Comparison of ENCODE assay signal across 8 cellular contexts in the genomic region with DNA sequence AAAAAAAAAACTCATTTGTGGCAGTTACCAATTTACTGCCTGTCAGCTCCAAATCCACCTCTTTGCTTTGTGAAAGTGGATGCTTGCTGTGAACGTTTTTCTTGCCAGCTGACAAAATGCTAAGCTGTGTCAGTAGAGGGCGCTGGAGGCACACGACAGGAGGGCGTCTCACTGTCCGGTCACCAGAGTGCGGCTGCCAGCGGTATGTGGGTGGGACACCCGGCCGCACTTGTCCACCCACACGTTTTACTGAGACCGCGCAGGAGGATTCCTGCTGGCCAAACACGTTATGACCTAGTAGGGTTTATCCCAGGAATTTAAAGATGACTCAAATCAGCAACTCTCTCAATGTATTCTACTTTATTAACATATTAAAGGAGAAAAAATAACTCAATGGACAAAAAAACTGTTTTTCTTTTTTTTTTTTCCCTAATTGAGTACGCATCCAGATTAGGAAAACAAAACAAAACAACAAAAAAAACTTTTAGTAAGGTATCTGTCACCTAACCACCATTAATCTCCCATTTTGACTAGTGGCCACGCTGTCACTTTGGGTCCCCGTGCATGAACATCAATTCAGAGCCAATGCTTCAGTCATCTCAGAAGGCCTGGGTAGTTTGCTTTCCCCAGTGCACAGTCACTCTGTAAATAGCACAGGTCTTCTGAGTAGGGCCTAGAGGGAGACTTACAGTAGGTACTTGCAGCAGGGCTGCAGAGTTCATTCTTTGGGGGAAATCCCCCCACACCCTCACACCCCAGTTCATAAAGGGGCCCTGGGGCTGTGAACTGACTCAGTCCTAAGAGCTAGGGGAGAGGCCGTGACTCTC. TPM values are rescaled to one million over a fixed set of nuclear protein-coding genes. Genes with fewer than 3 reads are reported as not detected.
DNase-seq lines count a peak whose midpoint lies in the region; ATAC-seq and TF ChIP-seq lines count a peak whose summit lies in the region.

No MANE protein-coding gene starts in this region.

- no peaks in the 10 kb centered on the region for H3K36me3 ChIP-seq in testis (ENCODE audit: low read depth, missing control alignments)

- TF ChIP-seq CTCF in LNCAP (IDR thresholded peaks at IDR 0.05), result peak; percentile 93
- TF ChIP-seq CTCF in fibroblast of villous mesenchyme (IDR thresholded peaks at IDR 0.05; ENCODE audit: insufficient read depth, low read depth, low read length), result peak; percentile 96
- TF ChIP-seq CTCF in omental fat pad (IDR thresholded peaks at IDR 0.05), result peak in 1 of 3 donors; percentile 77
- TF ChIP-seq CTCF in testis (IDR thresholded peaks at IDR 0.05), result peak; percentile 83 to 87 (median 86)

- H3K27ac ChIP-seq in testis, result no peak overlapping the region

- ATAC-seq in omental fat pad (ENCODE audit: low FRiP score), result peak; percentile 100

- H3K9me3 ChIP-seq in testis, result no peaks in the 10 kb centered on the region

- peaks cover 4% of the 10 kb centered on the region for H3K4me1 ChIP-seq in testis

- DNase-seq in GDM1 (lab: John Stamatoyannopoulos, UW) (peak; percentile 40), H4 (ENCODE audit: low spot score) (peak; percentile 93), SHP77 (lab: John Stamatoyannopoulos, UW) (peak; percentile 39 to 56), fibroblast of villous mesenchyme (ENCODE audit: low read depth) (peak; percentile 91), omental fat pad (ENCODE audit: low spot score) (peak; percentile 88), testis (peak; percentile 94)
- peak; percentile 50 for DNase-seq in activated effector memory CD4-positive, alpha-beta T cell treated with Interleukin-2 at 50 U/mL for 16 hours

- no peaks in the 10 kb centered on the region for H3K27me3 ChIP-seq in testis

- H3K4me3 ChIP-seq in fibroblast of villous mesenchyme (ENCODE audit: low read depth, low read length) (no peak overlapping the region), testis (no peak overlapping the region)

- TF ChIP-seq POLR2A in testis (IDR thresholded peaks at IDR 0.05), result no peak

- intact Hi-C loops in testis (cut with DNase I; ENCODE audit: low total_unique reads), result no loop called here

- WGBS in testis, 2 donors, result 17 to 23% methylated on average over 17 of the region's 17 CpGs

RNA-seq across cellular contexts. Expression of a gene that starts 43.8 kb away (rescaled TPM):
- 1,457 and 1,516 TPM in 2 replicates for total RNA-seq in H4 (2014; rRNA removed; shearing (Covaris generic))
- 453 and 600 TPM in 2 replicates for total RNA-seq in fibroblast of villous mesenchyme
- 100 to 1,000 TPM; 520 to 671 (median 601) TPM for total RNA-seq in omental fat pad
- total RNA-seq in testis, result 100 to 1,000 TPM; 264 to 446 TPM
- 869 TPM for polyA plus RNA-seq in testis (ENCODE audit: insufficient read depth, low read depth, low replicate concordance)

RNA-seq across cellular contexts. Expression of a gene that starts 53.8 kb away (rescaled TPM):
- total RNA-seq in H4 (2014; rRNA removed; shearing (Covaris generic)), result 5.5 and 6.1 TPM in 2 replicates
- 6.5 and 8.1 TPM in 2 replicates for total RNA-seq in fibroblast of villous mesenchyme
- total RNA-seq in omental fat pad, result 1 to 10 TPM; 2.5 to 5.5 (median 3.5) TPM
- 10 to 100 TPM; 24.1 to 49.8 TPM for total RNA-seq in testis
- polyA plus RNA-seq in testis (ENCODE audit: insufficient read depth, low read depth, low replicate concordance), result 23.0 TPM

Comparison
In these comparisons a context has a peak if more than half of its experiments do, and no peak if none do; other contexts are left out.
1. DNase-seq: peak in every context shown above with its lines; median percentile 94 in testis; 93 in H4; 91 in fibroblast of villous mesenchyme; 88 in omental fat pad; 50 in activated effector memory CD4-positive, alpha-beta T cell treated with Interleukin-2 at 50 U/mL for 16 hours; 48 in SHP77; 40 in GDM1.